In the genomic region with DNA sequence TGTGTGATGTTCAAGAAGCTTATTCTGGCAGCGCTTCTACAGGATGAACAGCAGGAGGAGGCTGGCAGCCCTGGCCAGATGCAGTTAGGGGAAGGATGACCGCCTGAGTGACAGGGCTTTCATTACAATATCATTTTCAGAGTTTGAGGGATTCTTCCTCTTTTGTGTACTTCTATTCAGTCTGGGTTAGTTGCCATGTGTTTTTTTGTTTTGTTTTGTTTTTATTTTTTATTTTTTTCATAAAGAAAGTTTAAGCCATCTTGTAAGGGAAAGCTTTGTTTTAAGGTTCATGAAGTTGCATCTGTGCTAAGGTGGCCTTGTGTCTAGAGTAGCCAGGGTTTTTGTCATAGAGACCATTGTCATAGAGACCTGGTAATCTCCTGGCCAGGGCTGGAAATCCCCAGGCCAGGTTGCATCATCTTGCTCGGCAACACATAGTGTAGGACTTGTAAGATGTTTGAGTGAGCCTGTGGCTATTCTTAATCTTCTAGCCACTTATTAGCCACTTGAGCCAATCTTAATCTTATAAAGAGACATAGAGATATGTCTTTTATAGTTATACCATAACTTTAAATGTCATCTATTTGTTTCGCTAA, we compare ENCODE assay signal across 1 cellular context.
TF ChIP-seq lines count a peak whose summit lies in the region.

No MANE protein-coding gene starts in this region.

TF ChIP-seq in H1, 55 proteins besides CTCF, POLR2A, EP300 and RAD21 (continued from another document):
- TF ChIP-seq SIRT6 (IDR thresholded peaks at IDR 0.05; ENCODE audit: low read length) (no peak), JUND (IDR thresholded peaks at IDR 0.05; ENCODE audit: low read length) (peak; percentile 88)
